Comparison of ENCODE assay signal across 9 cellular contexts in genomic region chr10:11683529-11684320, GRCh38. TPM values are rescaled to one million over a fixed set of nuclear protein-coding genes. Genes with fewer than 3 reads are reported as not detected.
DNase-seq lines count a peak whose midpoint lies in the region; ATAC-seq and TF ChIP-seq lines count a peak whose summit lies in the region.
"Had no signal": no experiment of that assay in that cellular context is flagged by ENCODE, and none has a peak within 500 bp of the region (broad histone marks: within the 10 kb centered on the region; RNA-seq: fewer than 3 reads in every experiment).

No MANE protein-coding gene starts in this region.

- intact Hi-C loops in left lung (cut with DNase I), result no loop called here

- peaks cover 19% of the 10 kb centered on the region for H3K4me1 Mint-ChIP-seq in T-helper 1 cell treated with Interleukin-12 subunit alpha and Interleukin-12 subunit beta and Interleukin-4 antibody, amounts not matched to agents 30 μg/mL and 1 μg/mL, for 36 hours (ENCODE audit: low read depth)

- peak overlapping the region; percentile 97 for H3K27ac Mint-ChIP-seq in T-helper 1 cell treated with Interleukin-12 subunit alpha and Interleukin-12 subunit beta and Interleukin-4 antibody, amounts not matched to agents 30 μg/mL and 1 μg/mL, for 36 hours

- no peak overlapping the region for H2AFZ ChIP-seq in Loucy (ENCODE audit: low read length)

- H3K4me1 ChIP-seq in Loucy (ENCODE audit: insufficient read depth, low read length, poor library complexity, severe bottlenecking) (peaks cover 20% of the 10 kb centered on the region), gastroesophageal sphincter (peaks cover 0 to 10% (median 0%) of the 10 kb centered on the region in 3 donors), left lung (peaks cover 3 to 25% of the 10 kb centered on the region in 2 donors)

- H4K20me1 ChIP-seq in Loucy (ENCODE audit: insufficient read depth, low read length, poor library complexity, severe bottlenecking), result no peaks in the 10 kb centered on the region

- H3K9me3 ChIP-seq in Loucy (ENCODE audit: insufficient read depth, low read depth, low read length) (no peaks in the 10 kb centered on the region), gastroesophageal sphincter (no peaks in the 10 kb centered on the region), left lung (no peaks in the 10 kb centered on the region)

- peaks cover 51% of the 10 kb centered on the region for H3K27me3 Mint-ChIP-seq in T-helper 1 cell treated with Interleukin-12 subunit alpha and Interleukin-12 subunit beta and Interleukin-4 antibody, amounts not matched to agents 30 μg/mL and 1 μg/mL, for 36 hours (ENCODE audit: low read depth)

- H3K36me3 Mint-ChIP-seq in T-helper 1 cell treated with Interleukin-12 subunit alpha and Interleukin-12 subunit beta and Interleukin-4 antibody, amounts not matched to agents 30 μg/mL and 1 μg/mL, for 36 hours (ENCODE audit: low read depth), result no peaks in the 10 kb centered on the region

- no peaks in the 10 kb centered on the region for H3K9me2 ChIP-seq in Loucy (replicated peaks; ENCODE audit: low read depth, low read length)

- no peak for TF ChIP-seq CTCF in Loucy (conservative IDR thresholded peaks at IDR 0.05; ENCODE audit: low read length)
- TF ChIP-seq CTCF in gastroesophageal sphincter (IDR thresholded peaks at IDR 0.05), result no peak
- TF ChIP-seq CTCF in left lung (IDR thresholded peaks at IDR 0.05), result no peak

- no peaks in the 10 kb centered on the region for H3F3A ChIP-seq in Loucy (ENCODE audit: low read depth)

- DNase-seq in T-helper 1 cell, result no peak
- no peak for DNase-seq in caudate nucleus (lab: John Stamatoyannopoulos, UW)
- no peak for DNase-seq in GM19240 (ENCODE audit: insufficient read length, low spot score)
- no peak for DNase-seq in left lung
- DNase-seq: activated gamma-delta T cell had no signal

- TF ChIP-seq EP300 in gastroesophageal sphincter (IDR thresholded peaks at IDR 0.05), result no peak

- 90 to 93% methylated on average over 7 to 8 of the region's 14 CpGs for WGBS in gastroesophageal sphincter (ENCODE audit: low coverage in 1 of 2), 2 donors

- H3K4me3 Mint-ChIP-seq in T-helper 1 cell treated with Interleukin-12 subunit alpha and Interleukin-12 subunit beta and Interleukin-4 antibody, amounts not matched to agents 30 μg/mL and 1 μg/mL, for 36 hours, result peak overlapping the region; percentile 13

- H3K9me3 Mint-ChIP-seq in T-helper 1 cell treated with Interleukin-12 subunit alpha and Interleukin-12 subunit beta and Interleukin-4 antibody, amounts not matched to agents 30 μg/mL and 1 μg/mL, for 36 hours, result no peaks in the 10 kb centered on the region

- no peak overlapping the region for H3K4me3 ChIP-seq in Loucy (ENCODE audit: low read length, poor library complexity, severe bottlenecking)
- H3K4me3 ChIP-seq in skin epidermis, result no peak overlapping the region
- H3K4me3 ChIP-seq in gastroesophageal sphincter, result no peak overlapping the region
- H3K4me3 ChIP-seq in left lung, result no peak overlapping the region

- no peaks in the 10 kb centered on the region for H3K79me2 ChIP-seq in Loucy (ENCODE audit: insufficient read depth, low read length)

- ATAC-seq in gastroesophageal sphincter, result no peak
- ATAC-seq in left lung, result no peak

- H3K27me3 ChIP-seq in Loucy (ENCODE audit: insufficient read depth, low read length, poor library complexity, severe bottlenecking), result no peaks in the 10 kb centered on the region
- peaks cover 18% of the 10 kb centered on the region for H3K27me3 ChIP-seq in gastroesophageal sphincter
- H3K27me3 ChIP-seq in left lung, result peaks cover 0 to 23% of the 10 kb centered on the region in 2 donors

- no peak overlapping the region for H3K9ac ChIP-seq in Loucy (ENCODE audit: low read depth, low read length, poor library complexity, severe bottlenecking)

- peak overlapping the region; percentile 72 for H3K4me2 ChIP-seq in Loucy (ENCODE audit: low read depth, low read length, poor library complexity, severe bottlenecking)

- H3K36me3 ChIP-seq in Loucy (ENCODE audit: insufficient read depth, low read length), result no peaks in the 10 kb centered on the region
- no peaks in the 10 kb centered on the region for H3K36me3 ChIP-seq in gastroesophageal sphincter
- no peaks in the 10 kb centered on the region for H3K36me3 ChIP-seq in left lung

- no peak for TF ChIP-seq POLR2A in gastroesophageal sphincter (IDR thresholded peaks at IDR 0.05)

- H3K27ac ChIP-seq in caudate nucleus (ENCODE audit: low read depth, low read length) (peak overlapping the region; percentile 76), skin epidermis (peak overlapping the region in 14 of 21 experiments; percentile 4 to 97 (median 86)), gastroesophageal sphincter (no peak overlapping the region), left lung (no peak overlapping the region)

RNA-seq across cellular contexts. Expression of gene ECHDC3, which starts 58.5 kb away (rescaled TPM):
- total RNA-seq in gastroesophageal sphincter (10 to 100 TPM in 3 of 4 donors, 1 to 10 TPM in 1; 7.3 to 19.3 (median 14.0) TPM), left lung (10 to 100 TPM; 24.9 to 32.6 TPM)

Comparison
In these comparisons a context has a peak if more than half of its experiments do, and no peak if none do; other contexts are left out.
1. H3K27ac ChIP-seq: peak in caudate nucleus (single experiment) and skin epidermis (14 of 21); none in gastroesophageal sphincter (0 of 4) and left lung (0 of 2).